Comparison of ENCODE assay signal across 19 cellular contexts in genomic region chr22:25900880-25901279, GRCh38.
DNase-seq lines count a peak whose midpoint lies in the region; ATAC-seq and TF ChIP-seq lines count a peak whose summit lies in the region.
"Had no signal": no experiment of that assay in that cellular context is flagged by ENCODE, and none has a peak within 500 bp of the region (broad histone marks: within the 10 kb centered on the region; RNA-seq: fewer than 3 reads in every experiment).

No MANE protein-coding gene starts in this region.

- no peak for TF ChIP-seq POLR2A in heart left ventricle (IDR thresholded peaks at IDR 0.05)
- TF ChIP-seq POLR2A in testis (IDR thresholded peaks at IDR 0.05) = no peak

- intact Hi-C loops in heart left ventricle (cut with DNase I) (no loop called here), Right ventricle myocardium inferior (cut with DNase I) (no loop called here), testis (cut with DNase I; ENCODE audit: low total_unique reads) (no loop called here)

- H3K4me1 ChIP-seq in heart left ventricle = peaks cover 0 to 9% (median 0%) of the 10 kb centered on the region in 12 donors
- no peaks in the 10 kb centered on the region for H3K4me1 ChIP-seq in testis
- H3K4me1 ChIP-seq: Caco-2, HAP-1, stomach had no signal

- H3K36me3 ChIP-seq in heart left ventricle (peaks cover 0 to 92% (median 31%) of the 10 kb centered on the region in 9 donors), testis (ENCODE audit: low read depth, missing control alignments) (no peaks in the 10 kb centered on the region)
- H3K36me3 ChIP-seq: HAP-1, stomach had no signal

- TF ChIP-seq CTCF in heart left ventricle (IDR thresholded peaks at IDR 0.05) (no peak), testis (IDR thresholded peaks at IDR 0.05) (no peak)

- no peak overlapping the region for H3K27ac ChIP-seq in heart left ventricle
- H3K27ac ChIP-seq in layer of hippocampus (ENCODE audit: low read depth, low read length) = peak overlapping the region; percentile 58
- no peak overlapping the region for H3K27ac ChIP-seq in testis
- H3K27ac ChIP-seq: stomach, VCaP had no signal

- no peak overlapping the region for H3K4me3 ChIP-seq in heart left ventricle
- no peak overlapping the region for H3K4me3 ChIP-seq in testis
- H3K4me3 ChIP-seq: HAP-1, stomach had no signal

- no peaks in the 10 kb centered on the region for H3K27me3 ChIP-seq in heart left ventricle
- no peaks in the 10 kb centered on the region for H3K27me3 ChIP-seq in layer of hippocampus (ENCODE audit: control insufficient read depth, insufficient read depth, low read length)
- no peaks in the 10 kb centered on the region for H3K27me3 ChIP-seq in testis

- DNase-seq in heart left ventricle (peak in 2 of 5 donors; percentile 32 to 34), Right ventricle myocardium inferior (ENCODE audit: missing footprints) (no peak), amygdala (lab: John Stamatoyannopoulos, UW) (peak in 46 of 56 donors; percentile 2 to 93 (median 54)), testis (peak; percentile 37), hepatic stellate cell (ENCODE audit: low spot score) (no peak), SIG-M5 (lab: John Stamatoyannopoulos, UW) (no peak)
- DNase-seq: activated CD8-positive, alpha-beta T cell treated with anti-CD3 and anti-CD28 coated beads for 36 hours; amniotic stem cell; Caco-2; foreskin melanocyte; GF-D8; NCI-H1048; stimulated activated CD4-positive, alpha-beta T cell treated with anti-CD3 and anti-CD28 coated beads, Interleukin-12 subunit alpha, Interleukin-12 subunit beta, amount 100 ng/mL, for 4 hours; stomach had no signal

- 47 to 73% (median 68%) methylated on average over 4 of the region's 4 CpGs for WGBS in heart left ventricle, 4 donors
- 74 to 87% methylated on average over 4 of the region's 4 CpGs for WGBS in testis, 2 donors

- H3K9me3 ChIP-seq in heart left ventricle (peaks cover 0 to 5% (median 0%) of the 10 kb centered on the region in 12 donors), testis (no peaks in the 10 kb centered on the region)
- H3K9me3 ChIP-seq: Caco-2, HAP-1 had no signal

- peak; percentile 42 to 79 (median 54) for ATAC-seq in heart left ventricle
- no peak for ATAC-seq in Right ventricle myocardium inferior
- no peak for ATAC-seq in HG03025 (IDR thresholded peaks at IDR 0.05; ENCODE audit: low FRiP score, unreplicated experiment)
- ATAC-seq: activated CD8-positive, alpha-beta T cell treated with anti-CD3 and anti-CD28 coated beads for 36 hours; activated T-helper 17 cell treated with anti-CD3 and anti-CD28 coated beads, Interleukin-2, amount 50 U/mL, for 72 hours had no signal

Comparison
In these comparisons a context has a peak if more than half of its experiments do, and no peak if none do; other contexts are left out.
1. ATAC-seq: peak in heart left ventricle (4 of 4); none in Right ventricle myocardium inferior (single experiment) and HG03025 (single experiment).
2. DNase-seq: peak in amygdala (46 of 56) and testis (single experiment); none in Right ventricle myocardium inferior (single experiment), hepatic stellate cell (single experiment) and SIG-M5 (single experiment).